In genomic region chr12:48189331-48190125, GRCh38 we compare ENCODE assay signal across 8 cellular contexts. TPM values are rescaled to one million over a fixed set of nuclear protein-coding genes. Genes with fewer than 3 reads are reported as not detected.
DNase-seq lines count a peak whose midpoint lies in the region; ATAC-seq and TF ChIP-seq lines count a peak whose summit lies in the region.

No MANE protein-coding gene starts in this region.

- CTCF ChIA-PET in HEK293 (lab: Yijun Ruan, JAX), result interaction anchor here (0.6 to 2.9 kb wide), 47 partner anchors 8 to 569 kb away, joined by 3 to 19 read pairs (median 4); partner anchors contain the start of gene ASB8

- H3K9me3 ChIP-seq in HEK293 (ENCODE audit: control insufficient read depth, insufficient read depth, low read depth, low read length), result no peaks in the 10 kb centered on the region
- no peaks in the 10 kb centered on the region for H3K9me3 ChIP-seq in left lung

- H3K27me3 ChIP-seq in left lung, result peaks cover 11 to 22% of the 10 kb centered on the region in 2 donors

- H3K4me3 ChIP-seq in HEK293 (ENCODE audit: low read depth, low read length) (no peak overlapping the region), left lung (no peak overlapping the region)

- no peaks in the 10 kb centered on the region for H3K36me3 ChIP-seq in HEK293 (ENCODE audit: control insufficient read depth in 2 of 2, insufficient read depth in 1 of 2, low read length in 2 of 2)
- H3K36me3 ChIP-seq in left lung, result no peaks in the 10 kb centered on the region

- H3K4me1 ChIP-seq in HEK293 (ENCODE audit: control insufficient read depth, insufficient read depth, low read length) (no peaks in the 10 kb centered on the region), left lung (peaks cover 0 to 4% of the 10 kb centered on the region in 2 donors)

- intact Hi-C loops in left lung (cut with DNase I), result no loop called here

- POLR2A ChIA-PET in HEK293 (lab: Yijun Ruan, JAX), result no interaction called here

- DNase-seq in DMS79 (lab: John Stamatoyannopoulos, UW) (peak; percentile 42), NCI-H2171 (lab: John Stamatoyannopoulos, UW) (peak; percentile 21), cerebellum (ENCODE audit: low spot score) (peak; percentile 74), left lung (no peak)
- DNase-seq in stimulated activated CD4-positive, alpha-beta T cell treated with anti-CD3 and anti-CD28 coated beads, TNF-alpha, amount 100 ng/mL, for 4 hours (ENCODE audit: low read depth in 3 of 3), result peak; percentile 40 to 49 (median 43)

- H3K27ac ChIP-seq in HEK293 (ENCODE audit: extremely low read depth, low read depth, low read length), result no peak overlapping the region
- no peak overlapping the region for H3K27ac ChIP-seq in left lung

- peak; percentile 54 to 57 for ATAC-seq in activated CD4-positive, CD25-positive, alpha-beta regulatory T cell treated with anti-CD3 and anti-CD28 coated beads, Interleukin-2, amount 50 U/mL, for 24 hours
- ATAC-seq in left lung (peak; percentile 83), GM21360 (IDR thresholded peaks at IDR 0.05; ENCODE audit: unreplicated experiment) (no peak)

- TF ChIP-seq CTCF in HEK293 (tag by site-specific recombination; IDR thresholded peaks at IDR 0.05), result peak; percentile 29; the same call in 1 of the 2 replicates
- peak; percentile 79 to 87 for TF ChIP-seq CTCF in left lung (IDR thresholded peaks at IDR 0.05)

TF ChIP-seq in HEK293, 187 proteins besides CTCF, POLR2A, EP300 and RAD21 (continues in another document):
- TF ChIP-seq SP7 (tag by site-specific recombination; IDR thresholded peaks at IDR 0.05) (no peak), ZNF561 (tag by site-specific recombination; IDR thresholded peaks at IDR 0.05; ENCODE audit: borderline replicate concordance) (no peak; the same call in 1 of the 2 replicates), ZIC2 (tag by site-specific recombination; IDR thresholded peaks at IDR 0.05) (no peak), ZNF768 (tag by site-specific recombination; IDR thresholded peaks at IDR 0.05) (no peak), KLF17 (tag by site-specific recombination; IDR thresholded peaks at IDR 0.05) (no peak), ZNF610 (tag by site-specific recombination; IDR thresholded peaks at IDR 0.05; ENCODE audit: borderline replicate concordance) (no peak), ZNF341 (tag by site-specific recombination; IDR thresholded peaks at IDR 0.05; ENCODE audit: low read depth) (no peak), ZNF544 (tag by site-specific recombination; IDR thresholded peaks at IDR 0.05) (no peak), ZBTB49 (tag by site-specific recombination; IDR thresholded peaks at IDR 0.05; ENCODE audit: low read depth) (no peak), ZNF19 (tag by site-specific recombination; IDR thresholded peaks at IDR 0.05; ENCODE audit: low read depth) (no peak), ZNF513 (tag by site-specific recombination; IDR thresholded peaks at IDR 0.05) (no peak), ZBTB1 (tag by site-specific recombination; IDR thresholded peaks at IDR 0.05) (no peak), INSM2 (tag by site-specific recombination; IDR thresholded peaks at IDR 0.05) (no peak), ZNF362 (tag by site-specific recombination; IDR thresholded peaks at IDR 0.05) (no peak), PRDM1 (tag by site-specific recombination; IDR thresholded peaks at IDR 0.05) (peak; percentile 86), ZNF837 (tag by site-specific recombination; IDR thresholded peaks at IDR 0.05) (no peak), ZNF112 (tag by site-specific recombination; IDR thresholded peaks at IDR 0.05) (no peak), ZBTB6 (tag by site-specific recombination; IDR thresholded peaks at IDR 0.05) (no peak), ZNF423 (tag by site-specific recombination; IDR thresholded peaks at IDR 0.05) (no peak), KLF16 (tag by site-specific recombination; IDR thresholded peaks at IDR 0.05) (no peak), ZNF558 (tag by site-specific recombination; IDR thresholded peaks at IDR 0.05) (no peak), ZFHX2 (tag by site-specific recombination; conservative IDR thresholded peaks at IDR 0.05) (peak; percentile 45), ZNF571 (tag by site-specific recombination; IDR thresholded peaks at IDR 0.05) (no peak), ZNF354C (tag by site-specific recombination; IDR thresholded peaks at IDR 0.05; ENCODE audit: borderline replicate concordance, low read depth) (no peak), WT1 (tag by site-specific recombination; IDR thresholded peaks at IDR 0.05) (peak; percentile 27; the same call in 1 of the 2 replicates), ZFP69B (tag by site-specific recombination; IDR thresholded peaks at IDR 0.05) (no peak)

RNA-seq across cellular contexts. Expression of gene CCDC184, which starts 6.1 kb away (rescaled TPM):
- total RNA-seq in cerebellum, result 7.8 TPM
- total RNA-seq in left lung, result under 1 TPM; 0.58 to 0.73 TPM

RNA-seq across cellular contexts. Expression of gene OR10AD1, which starts 13.6 kb away (rescaled TPM):
- total RNA-seq in cerebellum (not detected), left lung (not detected)

RNA-seq across cellular contexts. Expression of gene ASB8, which starts 32.2 kb away (rescaled TPM):
- total RNA-seq in cerebellum (24.2 TPM), left lung (10 to 100 TPM; 26.8 to 30.4 TPM)

Comparison
In these comparisons a context has a peak if more than half of its experiments do, and no peak if none do; other contexts are left out.
1. DNase-seq: peak in DMS79 (single experiment), NCI-H2171 (single experiment), cerebellum (single experiment) and stimulated activated CD4-positive, alpha-beta T cell treated with anti-CD3 and anti-CD28 coated beads, TNF-alpha, amount 100 ng/mL, for 4 hours (3 of 3); none in left lung (0 of 2).